ENCODE assay signal across 2 cellular contexts in the genomic region with DNA sequence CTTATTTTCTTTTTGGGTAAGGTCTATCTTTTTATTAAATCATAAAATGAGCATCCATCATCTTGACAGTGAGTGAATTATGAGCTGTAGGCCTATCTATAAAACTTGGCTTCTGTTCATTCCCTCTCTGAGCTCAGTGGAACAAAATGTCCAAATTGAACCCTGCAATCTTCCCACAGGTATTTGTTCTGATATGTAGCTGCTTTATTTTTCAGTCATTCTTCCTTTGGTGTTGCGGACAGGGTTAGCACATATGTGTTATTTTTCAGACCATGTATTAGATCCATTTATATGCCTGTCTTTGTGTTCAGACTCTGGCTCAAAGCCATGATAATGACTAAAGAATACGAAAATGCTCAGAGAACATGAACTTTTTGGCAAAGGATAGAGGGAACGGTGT.
TF ChIP-seq lines count a peak whose summit lies in the region.

No MANE protein-coding gene starts in this region.

TF ChIP-seq in SK-N-SH treated with all-trans-retinoic acid at 6 μM for 48 hours, 23 proteins besides CTCF, POLR2A, EP300 and RAD21 (continued from another document):
- TF ChIP-seq, protein P1, sequence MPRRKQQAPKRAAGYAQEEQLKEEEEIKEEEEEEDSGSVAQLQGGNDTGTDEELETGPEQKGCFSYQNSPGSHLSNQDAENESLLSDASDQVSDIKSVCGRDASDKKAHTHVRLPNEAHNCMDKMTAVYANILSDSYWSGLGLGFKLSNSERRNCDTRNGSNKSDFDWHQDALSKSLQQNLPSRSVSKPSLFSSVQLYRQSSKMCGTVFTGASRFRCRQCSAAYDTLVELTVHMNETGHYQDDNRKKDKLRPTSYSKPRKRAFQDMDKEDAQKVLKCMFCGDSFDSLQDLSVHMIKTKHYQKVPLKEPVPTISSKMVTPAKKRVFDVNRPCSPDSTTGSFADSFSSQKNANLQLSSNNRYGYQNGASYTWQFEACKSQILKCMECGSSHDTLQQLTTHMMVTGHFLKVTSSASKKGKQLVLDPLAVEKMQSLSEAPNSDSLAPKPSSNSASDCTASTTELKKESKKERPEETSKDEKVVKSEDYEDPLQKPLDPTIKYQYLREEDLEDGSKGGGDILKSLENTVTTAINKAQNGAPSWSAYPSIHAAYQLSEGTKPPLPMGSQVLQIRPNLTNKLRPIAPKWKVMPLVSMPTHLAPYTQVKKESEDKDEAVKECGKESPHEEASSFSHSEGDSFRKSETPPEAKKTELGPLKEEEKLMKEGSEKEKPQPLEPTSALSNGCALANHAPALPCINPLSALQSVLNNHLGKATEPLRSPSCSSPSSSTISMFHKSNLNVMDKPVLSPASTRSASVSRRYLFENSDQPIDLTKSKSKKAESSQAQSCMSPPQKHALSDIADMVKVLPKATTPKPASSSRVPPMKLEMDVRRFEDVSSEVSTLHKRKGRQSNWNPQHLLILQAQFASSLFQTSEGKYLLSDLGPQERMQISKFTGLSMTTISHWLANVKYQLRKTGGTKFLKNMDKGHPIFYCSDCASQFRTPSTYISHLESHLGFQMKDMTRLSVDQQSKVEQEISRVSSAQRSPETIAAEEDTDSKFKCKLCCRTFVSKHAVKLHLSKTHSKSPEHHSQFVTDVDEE (CRISPR knock-in tag; IDR thresholded peaks at IDR 0.05): no peak

TF ChIP-seq in SK-N-SH, 30 proteins besides CTCF, POLR2A, EP300 and RAD21 (continued from another document):
- TF ChIP-seq, protein P2, sequence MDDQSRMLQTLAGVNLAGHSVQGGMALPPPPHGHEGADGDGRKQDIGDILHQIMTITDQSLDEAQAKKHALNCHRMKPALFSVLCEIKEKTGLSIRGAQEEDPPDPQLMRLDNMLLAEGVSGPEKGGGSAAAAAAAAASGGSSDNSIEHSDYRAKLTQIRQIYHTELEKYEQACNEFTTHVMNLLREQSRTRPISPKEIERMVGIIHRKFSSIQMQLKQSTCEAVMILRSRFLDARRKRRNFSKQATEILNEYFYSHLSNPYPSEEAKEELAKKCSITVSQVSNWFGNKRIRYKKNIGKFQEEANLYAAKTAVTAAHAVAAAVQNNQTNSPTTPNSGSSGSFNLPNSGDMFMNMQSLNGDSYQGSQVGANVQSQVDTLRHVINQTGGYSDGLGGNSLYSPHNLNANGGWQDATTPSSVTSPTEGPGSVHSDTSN (IDR thresholded peaks at IDR 0.05): no peak
- TF ChIP-seq, protein P3, sequence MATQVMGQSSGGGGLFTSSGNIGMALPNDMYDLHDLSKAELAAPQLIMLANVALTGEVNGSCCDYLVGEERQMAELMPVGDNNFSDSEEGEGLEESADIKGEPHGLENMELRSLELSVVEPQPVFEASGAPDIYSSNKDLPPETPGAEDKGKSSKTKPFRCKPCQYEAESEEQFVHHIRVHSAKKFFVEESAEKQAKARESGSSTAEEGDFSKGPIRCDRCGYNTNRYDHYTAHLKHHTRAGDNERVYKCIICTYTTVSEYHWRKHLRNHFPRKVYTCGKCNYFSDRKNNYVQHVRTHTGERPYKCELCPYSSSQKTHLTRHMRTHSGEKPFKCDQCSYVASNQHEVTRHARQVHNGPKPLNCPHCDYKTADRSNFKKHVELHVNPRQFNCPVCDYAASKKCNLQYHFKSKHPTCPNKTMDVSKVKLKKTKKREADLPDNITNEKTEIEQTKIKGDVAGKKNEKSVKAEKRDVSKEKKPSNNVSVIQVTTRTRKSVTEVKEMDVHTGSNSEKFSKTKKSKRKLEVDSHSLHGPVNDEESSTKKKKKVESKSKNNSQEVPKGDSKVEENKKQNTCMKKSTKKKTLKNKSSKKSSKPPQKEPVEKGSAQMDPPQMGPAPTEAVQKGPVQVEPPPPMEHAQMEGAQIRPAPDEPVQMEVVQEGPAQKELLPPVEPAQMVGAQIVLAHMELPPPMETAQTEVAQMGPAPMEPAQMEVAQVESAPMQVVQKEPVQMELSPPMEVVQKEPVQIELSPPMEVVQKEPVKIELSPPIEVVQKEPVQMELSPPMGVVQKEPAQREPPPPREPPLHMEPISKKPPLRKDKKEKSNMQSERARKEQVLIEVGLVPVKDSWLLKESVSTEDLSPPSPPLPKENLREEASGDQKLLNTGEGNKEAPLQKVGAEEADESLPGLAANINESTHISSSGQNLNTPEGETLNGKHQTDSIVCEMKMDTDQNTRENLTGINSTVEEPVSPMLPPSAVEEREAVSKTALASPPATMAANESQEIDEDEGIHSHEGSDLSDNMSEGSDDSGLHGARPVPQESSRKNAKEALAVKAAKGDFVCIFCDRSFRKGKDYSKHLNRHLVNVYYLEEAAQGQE (IDR thresholded peaks at IDR 0.05; ENCODE audit: low read depth, low read length): no peak
- TF ChIP-seq EZH2phosphoT487 (IDR thresholded peaks at IDR 0.05; ENCODE audit: borderline replicate concordance, low read depth): no peak
- no peak for TF ChIP-seq NFIC (IDR thresholded peaks at IDR 0.05; ENCODE audit: borderline replicate concordance)
- TF ChIP-seq ELF1 (IDR thresholded peaks at IDR 0.05): no peak
- no peak for TF ChIP-seq JUND (IDR thresholded peaks at IDR 0.05)
- TF ChIP-seq, protein P4, sequence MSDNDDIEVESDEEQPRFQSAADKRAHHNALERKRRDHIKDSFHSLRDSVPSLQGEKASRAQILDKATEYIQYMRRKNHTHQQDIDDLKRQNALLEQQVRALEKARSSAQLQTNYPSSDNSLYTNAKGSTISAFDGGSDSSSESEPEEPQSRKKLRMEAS (IDR thresholded peaks at IDR 0.05; ENCODE audit: low read depth): no peak
- TF ChIP-seq SMC3 (IDR thresholded peaks at IDR 0.05; ENCODE audit: low read depth, low read length): no peak
- no peak for TF ChIP-seq MXI1 (IDR thresholded peaks at IDR 0.05; ENCODE audit: low read depth, low read length)
- no peak for TF ChIP-seq RCOR1 (IDR thresholded peaks at IDR 0.05; ENCODE audit: low read length)
- TF ChIP-seq, protein P5, sequence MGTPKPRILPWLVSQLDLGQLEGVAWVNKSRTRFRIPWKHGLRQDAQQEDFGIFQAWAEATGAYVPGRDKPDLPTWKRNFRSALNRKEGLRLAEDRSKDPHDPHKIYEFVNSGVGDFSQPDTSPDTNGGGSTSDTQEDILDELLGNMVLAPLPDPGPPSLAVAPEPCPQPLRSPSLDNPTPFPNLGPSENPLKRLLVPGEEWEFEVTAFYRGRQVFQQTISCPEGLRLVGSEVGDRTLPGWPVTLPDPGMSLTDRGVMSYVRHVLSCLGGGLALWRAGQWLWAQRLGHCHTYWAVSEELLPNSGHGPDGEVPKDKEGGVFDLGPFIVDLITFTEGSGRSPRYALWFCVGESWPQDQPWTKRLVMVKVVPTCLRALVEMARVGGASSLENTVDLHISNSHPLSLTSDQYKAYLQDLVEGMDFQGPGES (IDR thresholded peaks at IDR 0.05; ENCODE audit: low read depth, low read length): no peak
TF ChIP-seq in SK-N-SH: peak in this region for 0.
